Comparison of ENCODE assay signal across 17 cellular contexts in the genomic region with DNA sequence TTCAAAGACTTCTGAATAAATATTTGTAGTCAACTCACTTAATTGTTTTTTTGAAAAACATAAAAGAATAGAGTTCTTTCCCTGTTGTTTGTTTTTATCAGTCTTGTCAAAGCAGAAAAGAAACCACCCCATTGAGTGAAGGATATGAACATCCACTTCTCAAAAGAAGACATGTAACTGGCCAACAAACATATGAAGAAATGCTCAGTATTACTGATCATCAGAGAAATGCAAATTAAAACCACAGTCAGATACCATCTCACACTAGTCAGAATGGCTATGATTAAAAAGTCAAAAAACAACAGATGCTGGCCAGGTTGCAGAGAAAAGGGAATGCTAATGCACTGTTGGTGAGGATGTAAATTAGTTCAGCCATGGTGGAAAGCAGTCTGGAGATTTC.
DNase-seq lines count a peak whose midpoint lies in the region; ATAC-seq and TF ChIP-seq lines count a peak whose summit lies in the region.
"Had no signal": no experiment of that assay in that cellular context is flagged by ENCODE, and none has a peak within 500 bp of the region (broad histone marks: within the 10 kb centered on the region; RNA-seq: fewer than 3 reads in every experiment).

No MANE protein-coding gene starts in this region.

- H3K4me1 ChIP-seq in heart right ventricle, result no peaks in the 10 kb centered on the region
- H3K4me1 ChIP-seq: ascending aorta had no signal

- ATAC-seq in GM18861 (IDR thresholded peaks at IDR 0.05; ENCODE audit: unreplicated experiment) (peak; percentile 48), GM21717 (IDR thresholded peaks at IDR 0.05; ENCODE audit: unreplicated experiment) (peak; percentile 75), HG03280 (IDR thresholded peaks at IDR 0.05; ENCODE audit: unreplicated experiment) (peak; percentile 51), heart right ventricle (no peak)

- no peaks in the 10 kb centered on the region for H3K36me3 ChIP-seq in heart right ventricle
- H3K36me3 ChIP-seq: ascending aorta had no signal

- peak overlapping the region; percentile 7 for H3K27ac Mint-ChIP-seq in glutamatergic neuron (ENCODE audit: unreplicated experiment)
- H3K27ac Mint-ChIP-seq: nephron had no signal

- no peaks in the 10 kb centered on the region for H3K9me3 ChIP-seq in heart right ventricle
- H3K9me3 ChIP-seq: ascending aorta had no signal

- H3K27ac ChIP-seq in heart right ventricle, result no peak overlapping the region
- H3K27ac ChIP-seq: ascending aorta had no signal

- H3K4me1 Mint-ChIP-seq in glutamatergic neuron (ENCODE audit: low read depth, unreplicated experiment), result peaks cover 27% of the 10 kb centered on the region
- H3K4me1 Mint-ChIP-seq: nephron had no signal

- H3K27me3 Mint-ChIP-seq in glutamatergic neuron (ENCODE audit: unreplicated experiment), result no peaks in the 10 kb centered on the region

- H3K9me3 Mint-ChIP-seq in glutamatergic neuron (ENCODE audit: unreplicated experiment), result no peaks in the 10 kb centered on the region

- H3K4me3 ChIP-seq in heart right ventricle, result no peak overlapping the region
- H3K4me3 ChIP-seq: ascending aorta had no signal

- H3K4me3 Mint-ChIP-seq in glutamatergic neuron (ENCODE audit: unreplicated experiment), result no peak overlapping the region
- H3K4me3 Mint-ChIP-seq: nephron had no signal

- intact Hi-C loops in heart right ventricle (cut with DNase I), result no loop called here

- DNase-seq in glutamatergic neuron (no peak), HPDE6-E6E7 (ENCODE audit: extremely low spot score) (no peak), heart right ventricle (no peak), NCI-H446 treated with DMSO at 0.1 percent for 48 hours (lab: John Stamatoyannopoulos, UW) (no peak)
- DNase-seq: activated gamma-delta T cell; DMS153; GOT3; kidney; mesenchymal stem cell; NCI-H146; SHP77 treated with DMSO at 0.1 percent for 48 hours; stimulated activated CD4-positive, alpha-beta T cell treated with anti-CD3 and anti-CD28 coated beads, Interleukin-15, amount 100 ng/mL, for 24 hours had no signal

- TF ChIP-seq CTCF in glutamatergic neuron (IDR thresholded peaks at IDR 0.05; ENCODE audit: partially characterized antibody, unreplicated experiment) (no peak), heart right ventricle (IDR thresholded peaks at IDR 0.05) (no peak)

- no peaks in the 10 kb centered on the region for H3K36me3 Mint-ChIP-seq in glutamatergic neuron (ENCODE audit: unreplicated experiment)

- no peaks in the 10 kb centered on the region for H3K27me3 ChIP-seq in heart right ventricle
- H3K27me3 ChIP-seq: ascending aorta had no signal

Comparison
In these comparisons a context has a peak if more than half of its experiments do, and no peak if none do; other contexts are left out.
1. ATAC-seq: peak in GM18861 (single experiment), GM21717 (single experiment) and HG03280 (single experiment); none in heart right ventricle (0 of 8).